21 cellular contexts compared by ENCODE assay signal in the genomic region with DNA sequence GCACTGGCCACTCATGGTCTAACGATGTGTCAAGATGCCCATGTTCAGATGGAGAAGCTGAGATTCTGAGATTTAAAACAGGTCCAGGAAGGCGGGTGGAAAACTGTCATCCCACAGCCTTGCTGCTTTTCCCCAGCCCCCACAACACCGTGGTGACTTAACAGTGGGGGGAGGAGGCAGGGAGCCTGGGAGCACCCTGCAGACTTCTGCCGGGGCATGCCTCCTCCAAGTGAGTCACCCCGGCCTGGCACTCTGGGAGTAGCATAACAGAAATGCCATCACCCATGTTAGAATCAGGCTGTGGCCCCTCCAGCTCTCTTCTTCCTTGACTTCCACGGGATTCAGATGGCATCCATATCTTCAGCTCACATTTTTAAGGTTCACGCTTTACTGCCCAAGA.
A peak's percentile ranks its signal among the peaks of the same experiment; 100 is the strongest.
DNase-seq lines count a peak whose midpoint lies in the region; ATAC-seq, FAIRE-seq and TF ChIP-seq lines count a peak whose summit lies in the region.
"Had no signal": no experiment of that assay in that cellular context is flagged by ENCODE, and none has a peak within 500 bp of the region (broad histone marks: within the 10 kb centered on the region; RNA-seq: fewer than 3 reads in every experiment).

No MANE protein-coding gene starts in this region.

- H4K20me1 ChIP-seq in IMR-90 (ENCODE audit: insufficient read depth, low read length) (no peaks in the 10 kb centered on the region), astrocyte (ENCODE audit: insufficient read depth, low read length) (no peaks in the 10 kb centered on the region), keratinocyte (ENCODE audit: control insufficient read depth, extremely low read depth, insufficient read depth, low read length) (no peaks in the 10 kb centered on the region)
- H4K20me1 ChIP-seq: BLaER1 treated with 17β-estradiol and CSF1 and Interleukin-3, amounts not matched to agents 10 nM and 100 nM had no signal

- H3K4ac ChIP-seq in IMR-90 (ENCODE audit: low read depth, low read length) = no peak overlapping the region

- H3K9me1 ChIP-seq in IMR-90 (ENCODE audit: insufficient read depth, low read length) (no peaks in the 10 kb centered on the region), keratinocyte (ENCODE audit: control insufficient read depth, extremely low read depth, insufficient read depth, low read length) (no peaks in the 10 kb centered on the region)

- POLR2A ChIA-PET in IMR-90 (lab: Charles Lee; ENCODE audit: unreplicated experiment) = no interaction called here

- H3K4me1 Mint-ChIP-seq in astrocyte (ENCODE audit: low read depth, unreplicated experiment) = peaks cover 8% of the 10 kb centered on the region
- H3K4me1 Mint-ChIP-seq: CD8-positive, alpha-beta memory T cell had no signal

- peak overlapping the region; percentile 10 for H2AFZ ChIP-seq in IMR-90 (replicated peaks; ENCODE audit: low read length, poor library complexity)
- no peak overlapping the region for H2AFZ ChIP-seq in astrocyte (ENCODE audit: low read depth, low read length)
- peak overlapping the region; percentile 48 for H2AFZ ChIP-seq in keratinocyte (ENCODE audit: control insufficient read depth, low read length)

- H3K4me3 ChIP-seq in IMR-90 (ENCODE audit: insufficient read depth, low read depth, low read length) = no peak overlapping the region
- H3K4me3 ChIP-seq in astrocyte (ENCODE audit: insufficient read depth, low read depth, low read length) = no peak overlapping the region
- H3K4me3 ChIP-seq in keratinocyte (ENCODE audit: control insufficient read depth in 2 of 3, extremely low read depth in 1 of 3, insufficient read depth in 2 of 3, low read depth in 1 of 3, low read length in 3 of 3) = no peak overlapping the region
- H3K4me3 ChIP-seq: BLaER1 treated with 17β-estradiol and CSF1 and Interleukin-3, amounts not matched to agents 10 nM and 100 nM had no signal

- H3K4me2 ChIP-seq in IMR-90 (ENCODE audit: low read depth, low read length) = no peak overlapping the region
- no peak overlapping the region for H3K4me2 ChIP-seq in astrocyte (ENCODE audit: low read length)
- H3K4me2 ChIP-seq in keratinocyte (ENCODE audit: control insufficient read depth, extremely low read depth, insufficient read depth, low read depth, low read length) = peak overlapping the region; percentile 2
- H3K4me2 ChIP-seq: BLaER1 treated with 17β-estradiol and CSF1 and Interleukin-3, amounts not matched to agents 10 nM and 100 nM had no signal

- DNase-seq in EL (peak; percentile 7), IMR-90 (no peak), astrocyte (ENCODE audit: low read depth) (no peak), keratinocyte (ENCODE audit: low read depth, low spot score) (peak; percentile 26), NCI-H2081 (lab: John Stamatoyannopoulos, UW) (no peak), NCI-H1417 (lab: John Stamatoyannopoulos, UW) (no peak)
- DNase-seq: CD8-positive, alpha-beta memory T cell; DMS79; GOT3; NCI-H1436 treated with DMSO at 0.1 percent for 48 hours; NCI-H2029 treated with DMSO at 0.1 percent for 48 hours; NCI-H510A; SIG-M5 had no signal

- no peaks in the 10 kb centered on the region for H3K79me2 ChIP-seq in astrocyte (ENCODE audit: insufficient read depth, low read length)
- no peaks in the 10 kb centered on the region for H3K79me2 ChIP-seq in keratinocyte (ENCODE audit: control insufficient read depth, insufficient read depth, low read length)

- no peak overlapping the region for H3K18ac ChIP-seq in IMR-90 (ENCODE audit: low read depth, low read length)

- H2AK9ac ChIP-seq in IMR-90 (replicated peaks; ENCODE audit: low read depth, low read length, poor library complexity) = no peak overlapping the region

- intact Hi-C loops in IMR-90 (cut with micrococcal nuclease) = no loop called here

- H3K36me3 ChIP-seq in IMR-90 (ENCODE audit: control insufficient read depth, insufficient read depth, low read length) (no peaks in the 10 kb centered on the region), astrocyte (ENCODE audit: insufficient read depth, low read length) (no peaks in the 10 kb centered on the region), keratinocyte (ENCODE audit: control insufficient read depth in 2 of 2, extremely low read depth in 1 of 2, insufficient read depth in 2 of 2, low read length in 2 of 2) (no peaks in the 10 kb centered on the region)
- H3K36me3 ChIP-seq: BLaER1 treated with 17β-estradiol and CSF1 and Interleukin-3, amounts not matched to agents 10 nM and 100 nM had no signal

- H3K9me3 ChIP-seq in IMR-90 (ENCODE audit: control insufficient read depth, insufficient read depth, low read length) (no peaks in the 10 kb centered on the region), astrocyte (ENCODE audit: insufficient read depth, low read depth, low read length) (peaks cover 2% of the 10 kb centered on the region), keratinocyte (ENCODE audit: control insufficient read depth, low read depth, low read length) (no peaks in the 10 kb centered on the region)
- H3K9me3 ChIP-seq: BLaER1 treated with 17β-estradiol and CSF1 and Interleukin-3, amounts not matched to agents 10 nM and 100 nM had no signal

- H2BK5ac ChIP-seq in IMR-90 (ENCODE audit: low read depth, low read length, poor library complexity, severe bottlenecking) = no peak overlapping the region

- H2AK5ac ChIP-seq in IMR-90 (ENCODE audit: low read depth, low read length) = no peak overlapping the region

- H3K27ac ChIP-seq in IMR-90 (ENCODE audit: insufficient read depth, low read length) (no peak overlapping the region), astrocyte (ENCODE audit: low read depth, low read length) (no peak overlapping the region), keratinocyte (ENCODE audit: control insufficient read depth, insufficient read depth, low read length) (no peak overlapping the region)
- H3K27ac ChIP-seq: BLaER1 treated with 17β-estradiol and CSF1 and Interleukin-3, amounts not matched to agents 10 nM and 100 nM had no signal

- H3K4me3 Mint-ChIP-seq in astrocyte (ENCODE audit: unreplicated experiment) = no peak overlapping the region
- H3K4me3 Mint-ChIP-seq: CD8-positive, alpha-beta memory T cell had no signal

- H2BK20ac ChIP-seq in IMR-90 (ENCODE audit: low read depth, low read length) = no peak overlapping the region

- no peak overlapping the region for H4K91ac ChIP-seq in IMR-90 (ENCODE audit: insufficient read depth, low read depth, low read length)

- H3K56ac ChIP-seq in IMR-90 (ENCODE audit: extremely low read depth, insufficient read depth, low read length) = no peak overlapping the region

- no peak overlapping the region for H3K23ac ChIP-seq in IMR-90 (ENCODE audit: low read depth, low read length)

- no peaks in the 10 kb centered on the region for H3K79me1 ChIP-seq in IMR-90 (ENCODE audit: low read depth in 1 of 2, low read length in 2 of 2)

- FAIRE-seq in astrocyte (lab: Jason Lieb, UNC) (no peak), keratinocyte (lab: Jason Lieb, UNC) (peak; percentile 84)
- FAIRE-seq: A204.1, D721Med, G401.6, GM12892 had no signal

- H3K27ac Mint-ChIP-seq in astrocyte (ENCODE audit: unreplicated experiment) = peak overlapping the region; percentile 14
- H3K27ac Mint-ChIP-seq: CD8-positive, alpha-beta memory T cell had no signal

- CTCF ChIA-PET in IMR-90 (lab: Yijun Ruan, JAX) = no interaction called here

- TF ChIP-seq RAD21 in IMR-90 (IDR thresholded peaks at IDR 0.05; ENCODE audit: low read length) = no peak

- H3K4me1 ChIP-seq in IMR-90 (ENCODE audit: control insufficient read depth, insufficient read depth, low read length) (no peaks in the 10 kb centered on the region), astrocyte (ENCODE audit: insufficient read depth, low read length) (no peaks in the 10 kb centered on the region), keratinocyte (ENCODE audit: control insufficient read depth, extremely low read depth, insufficient read depth, low read length) (peaks cover 11% of the 10 kb centered on the region)

- peaks cover 13% of the 10 kb centered on the region for H3K27me3 Mint-ChIP-seq in astrocyte (ENCODE audit: low read depth, unreplicated experiment)
- H3K27me3 Mint-ChIP-seq: CD8-positive, alpha-beta memory T cell had no signal

- BruUV-seq in IMR-90 (replicated peaks; lab: Mats Ljungman, UMichigan) = no TSS peak

- 31% methylated on average over 2 of the region's 7 CpGs; no CpG with 5 or more reads in 1 of the 2 experiments for WGBS in IMR-90 (ENCODE audit: extremely low coverage in 2 of 2, insufficient read length in 1 of 2), 2 experiments

- no peak overlapping the region for H2BK120ac ChIP-seq in IMR-90 (ENCODE audit: low read depth, low read length)

- no peak overlapping the region for H3K14ac ChIP-seq in IMR-90 (replicated peaks; ENCODE audit: low read depth, low read length)

- no peak overlapping the region for H4K5ac ChIP-seq in IMR-90 (ENCODE audit: low read depth, low read length)

- TF ChIP-seq POLR2A in IMR-90 (IDR thresholded peaks at IDR 0.05; ENCODE audit: low read depth, low read length) = no peak

- dilution Hi-C loops in IMR-90 (cut with HindIII; ENCODE audit: low sequenced_read_pairs, unreplicated experiment) = no loop called here
- dilution Hi-C loops in keratinocyte (cut with MboI; ENCODE audit: extremely low pct_ligation_motif_present, low sequenced_read_pairs) = no loop called here

- no peak for TF ChIP-seq CTCF in IMR-90 (conservative IDR thresholded peaks at IDR 0.05; ENCODE audit: low read depth, low read length)
- TF ChIP-seq CTCF in astrocyte (IDR thresholded peaks at IDR 0.05; ENCODE audit: insufficient read depth, low read depth, low read length) = no peak
- no peak for TF ChIP-seq CTCF in keratinocyte (optimal IDR thresholded peaks at IDR 0.05 in 1 of 3, IDR thresholded peaks at IDR 0.05 in 1 of 3, conservative IDR thresholded peaks at IDR 0.05 in 1 of 3; ENCODE audit: extremely low read depth in 1 of 3, insufficient read depth in 2 of 3, low read length in 3 of 3)

- in situ Hi-C loops in IMR-90 (cut with MboI; ENCODE audit: low sequenced_read_pairs) = no loop called here

- H2BK15ac ChIP-seq in IMR-90 (ENCODE audit: low read depth, low read length) = no peak overlapping the region

- H3K36me3 Mint-ChIP-seq in astrocyte (ENCODE audit: low read depth, unreplicated experiment) = no peaks in the 10 kb centered on the region
- H3K36me3 Mint-ChIP-seq: CD8-positive, alpha-beta memory T cell had no signal

- no peak overlapping the region for H4K8ac ChIP-seq in IMR-90 (ENCODE audit: low read depth in 2 of 2, low read length in 2 of 2)

- no peaks in the 10 kb centered on the region for H3K27me3 ChIP-seq in IMR-90 (ENCODE audit: control insufficient read depth, insufficient read depth, low read length)
- H3K27me3 ChIP-seq in astrocyte (ENCODE audit: insufficient read depth, low read length) = no peaks in the 10 kb centered on the region
- no peaks in the 10 kb centered on the region for H3K27me3 ChIP-seq in keratinocyte (ENCODE audit: control insufficient read depth, extremely low read depth, insufficient read depth, low read length)
- H3K27me3 ChIP-seq: BLaER1 treated with 17β-estradiol and CSF1 and Interleukin-3, amounts not matched to agents 10 nM and 100 nM had no signal

- no peak for ATAC-seq in IMR-90 (ENCODE audit: low read depth)
- no peak for ATAC-seq in HG03432 (IDR thresholded peaks at IDR 0.05; ENCODE audit: unreplicated experiment)
- ATAC-seq in HG03159 (IDR thresholded peaks at IDR 0.05; ENCODE audit: unreplicated experiment) = no peak
- ATAC-seq: Panc1 had no signal

- no peak overlapping the region for H3K9ac ChIP-seq in IMR-90 (ENCODE audit: low read depth, low read length)
- H3K9ac ChIP-seq in astrocyte (ENCODE audit: low read length) = no peak overlapping the region
- no peak overlapping the region for H3K9ac ChIP-seq in keratinocyte (ENCODE audit: control insufficient read depth, extremely low read depth, insufficient read depth, low read length)
- H3K9ac ChIP-seq: BLaER1 treated with 17β-estradiol and CSF1 and Interleukin-3, amounts not matched to agents 10 nM and 100 nM had no signal

- no peaks in the 10 kb centered on the region for H3K9me3 Mint-ChIP-seq in astrocyte (ENCODE audit: unreplicated experiment)

Comparison
In these comparisons a context has a peak if more than half of its experiments do, and no peak if none do; other contexts are left out.
1. DNase-seq: peak in EL (single experiment) and keratinocyte (single experiment); none in IMR-90 (single experiment), astrocyte (single experiment), NCI-H2081 (0 of 2) and NCI-H1417 (0 of 3).